ENCODE assay signal across 10 cellular contexts in the genomic region with DNA sequence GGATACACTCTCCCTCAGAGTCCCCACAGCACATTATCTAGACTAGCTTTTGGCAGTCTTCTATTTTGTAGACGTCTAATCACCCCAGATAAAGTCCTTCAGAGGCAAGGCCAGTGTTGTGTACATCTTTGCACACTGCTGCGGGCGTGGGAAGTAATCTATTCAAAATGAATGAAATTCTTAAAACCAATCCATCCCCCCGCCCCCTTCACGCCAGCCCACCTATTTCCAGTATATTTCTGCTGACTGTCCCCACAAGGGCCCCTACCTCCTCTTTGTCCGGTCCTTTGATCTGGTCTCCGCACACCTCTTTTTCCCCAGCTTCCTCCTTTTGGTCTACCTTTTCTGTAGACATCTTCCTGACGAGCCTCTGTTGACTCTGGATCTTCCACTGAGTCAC. TPM values are rescaled to one million over a fixed set of nuclear protein-coding genes. Genes with fewer than 3 reads are reported as not detected.
DNase-seq lines count a peak whose midpoint lies in the region; ATAC-seq, FAIRE-seq and TF ChIP-seq lines count a peak whose summit lies in the region.
"Had no signal": no experiment of that assay in that cellular context is flagged by ENCODE, and none has a peak within 500 bp of the region (broad histone marks: within the 10 kb centered on the region; RNA-seq: fewer than 3 reads in every experiment).

No MANE protein-coding gene starts in this region.

- H3K9me3 ChIP-seq in HepG2 (ENCODE audit: low read length) (no peaks in the 10 kb centered on the region), subcutaneous abdominal adipose tissue (ENCODE audit: control insufficient read depth in 5 of 5, low read length in 5 of 5) (no peaks in the 10 kb centered on the region)

- H3K27ac ChIP-seq in angular gyrus (ENCODE audit: low read depth, low read length): peak overlapping the region; percentile 97
- peak overlapping the region; percentile 49 for H3K27ac ChIP-seq in HepG2 (ENCODE audit: extremely low read length, insufficient read depth, low read length)
- peak overlapping the region; percentile 41 for H3K27ac ChIP-seq in subcutaneous abdominal adipose tissue (ENCODE audit: low read depth, low read length)

- no peak for TF ChIP-seq CTCF in HepG2 (CRISPR knock-in tag; IDR thresholded peaks at IDR 0.05)

- H3K9me3 Mint-ChIP-seq in T-helper 2 cell treated with Interferon-gamma antibody and Interleukin-4, amounts not matched to agents 5 μg/mL and 100 μg/mL, for 36 hours: no peaks in the 10 kb centered on the region

- no peak for FAIRE-seq in HepG2 (lab: Jason Lieb, UNC)

- H3K4me1 Mint-ChIP-seq in T-helper 2 cell treated with Interferon-gamma antibody and Interleukin-4, amounts not matched to agents 5 μg/mL and 100 μg/mL, for 36 hours (ENCODE audit: low read depth): peaks cover 38% of the 10 kb centered on the region

- H3K4me3 ChIP-seq in HepG2 (replicated peaks in 1 of 3; ENCODE audit: insufficient read depth in 1 of 3, low read depth in 2 of 3, low read length in 3 of 3): no peak overlapping the region; a peak in 1 of 6 replicates
- peak overlapping the region; percentile 51 to 85 (median 80) for H3K4me3 ChIP-seq in subcutaneous abdominal adipose tissue (ENCODE audit: low read depth in 1 of 5, low read length in 5 of 5)

- peaks cover 6% of the 10 kb centered on the region; the same call in 1 of the 2 replicates for H4K20me1 ChIP-seq in HepG2 (ENCODE audit: insufficient read depth, low read length)

- POLR2A ChIA-PET in HepG2 (lab: Yijun Ruan, JAX): interaction anchor here (0.7 to 4.3 kb wide), 18 partner anchors 11 to 135 kb away, joined by 3 to 27 read pairs (median 4); a partner anchor contains a TSS

- 95% methylated on average over 8 of the region's 8 CpGs for WGBS in HepG2 (ENCODE audit: low lambda C conversion rate)

- BruUV-seq in HepG2 (replicated peaks; lab: Mats Ljungman, UMichigan): no TSS peak

- no peak overlapping the region for H3K9ac ChIP-seq in HepG2 (ENCODE audit: insufficient read depth, low read depth, low read length)
- peak overlapping the region in 2 of 5 donors; percentile 35 to 48 for H3K9ac ChIP-seq in subcutaneous abdominal adipose tissue (ENCODE audit: low read length in 5 of 5)

- no peak for TF ChIP-seq RAD21 in HepG2 (CRISPR knock-in tag; IDR thresholded peaks at IDR 0.05)

- CTCF ChIA-PET in HepG2 (lab: Yijun Ruan, JAX; ENCODE audit: low intra/inter-chr PET ratio, low total read pairs): no interaction called here

- no peak for DNase-seq in T-helper 2 cell treated with Interferon-gamma antibody and Interleukin-4, amounts not matched to agents 5 μg/mL and 100 μg/mL, for 36 hours (ENCODE audit: low spot score)
- DNase-seq in T-helper 2 cell: no peak
- DNase-seq in HepG2 (ENCODE audit: low spot score): no peak
- DNase-seq in iPS-NIHi7 (ENCODE audit: extremely low spot score): no peak

- H3K27me3 ChIP-seq in HepG2 (ENCODE audit: control insufficient read depth in 1 of 2, insufficient read depth in 2 of 2, low read length in 2 of 2) (no peaks in the 10 kb centered on the region), subcutaneous abdominal adipose tissue (ENCODE audit: control insufficient read depth in 5 of 5, insufficient read depth in 4 of 5, low read length in 5 of 5) (no peaks in the 10 kb centered on the region)

- peaks cover 26% of the 10 kb centered on the region for H3K36me3 Mint-ChIP-seq in T-helper 2 cell treated with Interferon-gamma antibody and Interleukin-4, amounts not matched to agents 5 μg/mL and 100 μg/mL, for 36 hours (ENCODE audit: low read depth)

- peak overlapping the region; percentile 41 for H3K4me3 Mint-ChIP-seq in T-helper 2 cell treated with Interferon-gamma antibody and Interleukin-4, amounts not matched to agents 5 μg/mL and 100 μg/mL, for 36 hours

- TF ChIP-seq POLR2A in HepG2 (IDR thresholded peaks at IDR 0.05; ENCODE audit: insufficient read depth in 1 of 2, low read depth in 2 of 2, low read length in 2 of 2): no peak

- in situ Hi-C loops in HepG2 (cut with HindIII; ENCODE audit: extremely low pct_ligation_motif_present, low pct_unique_long_range_greater_than_20kb): loop anchor here (10.0 kb wide), 1 partner anchor 312 kb away; no protein-coding TSS in a partner anchor

- TF ChIP-seq EP300 in HepG2 (IDR thresholded peaks at IDR 0.05; ENCODE audit: low read depth in 2 of 2, low read length in 2 of 2) (no peak), HepG2 (CRISPR knock-in tag; IDR thresholded peaks at IDR 0.05; ENCODE audit: borderline replicate concordance) (no peak)

- H3K27ac Mint-ChIP-seq in T-helper 2 cell treated with Interferon-gamma antibody and Interleukin-4, amounts not matched to agents 5 μg/mL and 100 μg/mL, for 36 hours: peak overlapping the region; percentile 38

- H3K27me3 Mint-ChIP-seq in T-helper 2 cell treated with Interferon-gamma antibody and Interleukin-4, amounts not matched to agents 5 μg/mL and 100 μg/mL, for 36 hours (ENCODE audit: low read depth): no peaks in the 10 kb centered on the region

- H3K4me1 ChIP-seq in HepG2 (ENCODE audit: insufficient read depth, low read length) (peaks cover 18% of the 10 kb centered on the region), subcutaneous abdominal adipose tissue (ENCODE audit: control insufficient read depth in 5 of 5, insufficient read depth in 5 of 5, low read length in 5 of 5) (peaks cover 4 to 45% (median 36%) of the 10 kb centered on the region in 5 donors)

- H2AFZ ChIP-seq in HepG2 (ENCODE audit: low read length): no peak overlapping the region

- intact Hi-C loops in HepG2 (cut with micrococcal nuclease; ENCODE audit: unreplicated experiment): no loop called here

- H3K36me3 ChIP-seq in HepG2 (replicated peaks in 1 of 2; ENCODE audit: control insufficient read depth in 1 of 2, insufficient read depth in 2 of 2, low read length in 2 of 2) (peaks cover 9 to 34% of the 10 kb centered on the region in 2 experiments), subcutaneous abdominal adipose tissue (ENCODE audit: control insufficient read depth in 5 of 5, insufficient read depth in 5 of 5, low read length in 5 of 5) (peaks cover 0 to 14% (median 11%) of the 10 kb centered on the region in 5 donors)

- H3K4me2 ChIP-seq in HepG2 (ENCODE audit: low read depth, low read length): peak overlapping the region; percentile 99; the same call in 1 of the 2 replicates

- no peaks in the 10 kb centered on the region for H3K79me2 ChIP-seq in HepG2 (ENCODE audit: insufficient read depth, low read length)

- ATAC-seq in HepG2 (no peak), GM21576 (IDR thresholded peaks at IDR 0.05; ENCODE audit: unreplicated experiment) (no peak), HG03025 (IDR thresholded peaks at IDR 0.05; ENCODE audit: low FRiP score, unreplicated experiment) (no peak)

RNA-seq across cellular contexts. Expression of a gene that starts 0.4 kb away (rescaled TPM):
- 10.2 and 21.1 TPM in 2 replicates for total RNA-seq in HepG2 (2016; rRNA removed; fragmentation: Illumina TruSeq; extraction: Trizol)
- total RNA-seq in HepG2 (2016; cell fraction: cytosol; rRNA removed; fragmentation: Illumina TruSeq; extraction: Trizol; ENCODE audit: low read depth): 22.3 and 24.6 TPM in 2 replicates
- total RNA-seq in HepG2 (2016; cell fraction: insoluble cytoplasmic fraction; rRNA removed; fragmentation: Illumina TruSeq; extraction: Trizol): 11.3 and 25.7 TPM in 2 replicates
- 23.1 and 36.2 TPM in 2 replicates for total RNA-seq in HepG2 (2016; cell fraction: membrane; rRNA removed; fragmentation: Illumina TruSeq; extraction: Trizol)
- total RNA-seq in HepG2 (2016; cell fraction: nucleus; rRNA removed; fragmentation: Illumina TruSeq; extraction: Trizol): 24.8 and 30.8 TPM in 2 replicates
- polyA plus RNA-seq in HepG2 (2011; rRNA removed): 19.5 and 22.6 TPM in 2 replicates
- 6.9 and 14.1 TPM in 2 replicates for polyA plus RNA-seq in HepG2 (2011; cell fraction: cytosol; rRNA removed)
- polyA plus RNA-seq in HepG2 (2011; cell fraction: nucleus; rRNA removed): 100 and 124 TPM in 2 replicates
- 6.1 and 12.6 TPM in 2 replicates for polyA plus RNA-seq in HepG2 (2012)
- 18.4 and 24.3 TPM in 2 replicates for polyA plus RNA-seq in HepG2 (2016; cell fraction: cytosol; fragmentation: Illumina TruSeq; extraction: Trizol; ENCODE audit: low read depth)
- polyA plus RNA-seq in HepG2 (2016; cell fraction: insoluble cytoplasmic fraction; fragmentation: Illumina TruSeq; extraction: Trizol; ENCODE audit: low read depth): 6.2 and 10.5 TPM in 2 replicates
- 18.9 and 31.1 TPM in 2 replicates for polyA plus RNA-seq in HepG2 (2016; cell fraction: membrane; fragmentation: Illumina TruSeq; extraction: Trizol; ENCODE audit: low read depth)
- 52.6 and 66.2 TPM in 2 replicates for polyA plus RNA-seq in HepG2 (2016; cell fraction: nucleus; fragmentation: Illumina TruSeq; extraction: Trizol; ENCODE audit: insufficient read depth, low read depth)
- polyA minus RNA-seq in HepG2 (2011; rRNA and poly(A)+ RNA removed; ENCODE audit: low replicate concordance): 26.7 and 143 TPM in 2 replicates
- 4.2 and 4.5 TPM in 2 replicates for polyA minus RNA-seq in HepG2 (2011; cell fraction: cytosol; rRNA and poly(A)+ RNA removed)
- 29.2 and 31.8 TPM in 2 replicates for polyA minus RNA-seq in HepG2 (2011; cell fraction: nucleus; rRNA and poly(A)+ RNA removed)

RNA-seq across cellular contexts. Expression of a gene that starts 0.6 kb away (rescaled TPM):
- total RNA-seq in HepG2 (2016; rRNA removed; fragmentation: Illumina TruSeq; extraction: Trizol): not detected in 2 replicates
- total RNA-seq in HepG2 (2016; cell fraction: cytosol; rRNA removed; fragmentation: Illumina TruSeq; extraction: Trizol; ENCODE audit: low read depth): not detected in 2 replicates
- total RNA-seq in HepG2 (2016; cell fraction: insoluble cytoplasmic fraction; rRNA removed; fragmentation: Illumina TruSeq; extraction: Trizol): not detected in 2 replicates
- not detected in 2 replicates for total RNA-seq in HepG2 (2016; cell fraction: membrane; rRNA removed; fragmentation: Illumina TruSeq; extraction: Trizol)
- total RNA-seq in HepG2 (2016; cell fraction: nucleus; rRNA removed; fragmentation: Illumina TruSeq; extraction: Trizol): not detected in 2 replicates
- polyA plus RNA-seq in HepG2 (2011; rRNA removed): not detected in 2 replicates
- not detected in 2 replicates for polyA plus RNA-seq in HepG2 (2011; cell fraction: cytosol; rRNA removed)
- polyA plus RNA-seq in HepG2 (2011; cell fraction: nucleus; rRNA removed): not detected in 2 replicates
- polyA plus RNA-seq in HepG2 (2012): 1.0 and 1.8 TPM in 2 replicates
- not detected in 2 replicates for polyA plus RNA-seq in HepG2 (2016; cell fraction: cytosol; fragmentation: Illumina TruSeq; extraction: Trizol; ENCODE audit: low read depth)
- not detected in 2 replicates for polyA plus RNA-seq in HepG2 (2016; cell fraction: insoluble cytoplasmic fraction; fragmentation: Illumina TruSeq; extraction: Trizol; ENCODE audit: low read depth)
- not detected in 2 replicates for polyA plus RNA-seq in HepG2 (2016; cell fraction: membrane; fragmentation: Illumina TruSeq; extraction: Trizol; ENCODE audit: low read depth)
- polyA plus RNA-seq in HepG2 (2016; cell fraction: nucleus; fragmentation: Illumina TruSeq; extraction: Trizol; ENCODE audit: insufficient read depth, low read depth): not detected in 2 replicates
- 0.23 TPM in 1 of 2 replicates, not detected in the other for polyA minus RNA-seq in HepG2 (2011; rRNA and poly(A)+ RNA removed; ENCODE audit: low replicate concordance)
- polyA minus RNA-seq in HepG2 (2011; cell fraction: cytosol; rRNA and poly(A)+ RNA removed): not detected in 2 replicates
- not detected in 2 replicates for polyA minus RNA-seq in HepG2 (2011; cell fraction: nucleus; rRNA and poly(A)+ RNA removed)
- total RNA-seq: aorta had no signal
- polyA plus RNA-seq: AG04450 had no signal

RNA-seq across cellular contexts. Expression of a gene that starts 17.5 kb away (rescaled TPM):
- total RNA-seq in HepG2 (2016; rRNA removed; fragmentation: Illumina TruSeq; extraction: Trizol): 0.11 TPM in 1 of 2 replicates, not detected in the other
- total RNA-seq in HepG2 (2016; cell fraction: cytosol; rRNA removed; fragmentation: Illumina TruSeq; extraction: Trizol; ENCODE audit: low read depth): not detected in 2 replicates
- 0.13 TPM in 1 of 2 replicates, not detected in the other for total RNA-seq in HepG2 (2016; cell fraction: insoluble cytoplasmic fraction; rRNA removed; fragmentation: Illumina TruSeq; extraction: Trizol)
- 0.09 TPM in 1 of 2 replicates, not detected in the other for total RNA-seq in HepG2 (2016; cell fraction: membrane; rRNA removed; fragmentation: Illumina TruSeq; extraction: Trizol)
- 0.25 and 0.28 TPM in 2 replicates for total RNA-seq in HepG2 (2016; cell fraction: nucleus; rRNA removed; fragmentation: Illumina TruSeq; extraction: Trizol)
- 0.04 TPM in 1 of 2 replicates, not detected in the other for polyA plus RNA-seq in HepG2 (2011; rRNA removed)
- polyA plus RNA-seq in HepG2 (2011; cell fraction: cytosol; rRNA removed): not detected in 2 replicates
- polyA plus RNA-seq in HepG2 (2011; cell fraction: nucleus; rRNA removed): 0.17 and 0.45 TPM in 2 replicates
- not detected in 2 replicates for polyA plus RNA-seq in HepG2 (2012)
- polyA plus RNA-seq in HepG2 (2016; cell fraction: cytosol; fragmentation: Illumina TruSeq; extraction: Trizol; ENCODE audit: low read depth): not detected in 2 replicates
- polyA plus RNA-seq in HepG2 (2016; cell fraction: insoluble cytoplasmic fraction; fragmentation: Illumina TruSeq; extraction: Trizol; ENCODE audit: low read depth): not detected in 2 replicates
- polyA plus RNA-seq in HepG2 (2016; cell fraction: membrane; fragmentation: Illumina TruSeq; extraction: Trizol; ENCODE audit: low read depth): not detected in 2 replicates
- polyA plus RNA-seq in HepG2 (2016; cell fraction: nucleus; fragmentation: Illumina TruSeq; extraction: Trizol; ENCODE audit: insufficient read depth, low read depth): 0.18 TPM in 1 of 2 replicates, not detected in the other
- 0.28 and 0.70 TPM in 2 replicates for polyA minus RNA-seq in HepG2 (2011; rRNA and poly(A)+ RNA removed; ENCODE audit: low replicate concordance)
- not detected in 2 replicates for polyA minus RNA-seq in HepG2 (2011; cell fraction: cytosol; rRNA and poly(A)+ RNA removed)
- 0.87 and 1.5 TPM in 2 replicates for polyA minus RNA-seq in HepG2 (2011; cell fraction: nucleus; rRNA and poly(A)+ RNA removed)

RNA-seq across cellular contexts. Expression of a gene that starts 20.4 kb away (rescaled TPM):
- 8.4 and 9.6 TPM in 2 replicates for total RNA-seq in HepG2 (2016; rRNA removed; fragmentation: Illumina TruSeq; extraction: Trizol)
- 1.1 and 1.6 TPM in 2 replicates for total RNA-seq in HepG2 (2016; cell fraction: cytosol; rRNA removed; fragmentation: Illumina TruSeq; extraction: Trizol; ENCODE audit: low read depth)
- total RNA-seq in HepG2 (2016; cell fraction: insoluble cytoplasmic fraction; rRNA removed; fragmentation: Illumina TruSeq; extraction: Trizol): 7.9 and 8.9 TPM in 2 replicates
- total RNA-seq in HepG2 (2016; cell fraction: membrane; rRNA removed; fragmentation: Illumina TruSeq; extraction: Trizol): 3.2 and 4.1 TPM in 2 replicates
- 13.5 and 13.7 TPM in 2 replicates for total RNA-seq in HepG2 (2016; cell fraction: nucleus; rRNA removed; fragmentation: Illumina TruSeq; extraction: Trizol)
- 9.6 TPM in 2 replicates for polyA plus RNA-seq in HepG2 (2011; rRNA removed)
- polyA plus RNA-seq in HepG2 (2011; cell fraction: cytosol; rRNA removed): 4.2 and 5.2 TPM in 2 replicates
- 16.3 and 19.6 TPM in 2 replicates for polyA plus RNA-seq in HepG2 (2011; cell fraction: nucleus; rRNA removed)
- polyA plus RNA-seq in HepG2 (2012): 18.1 and 29.9 TPM in 2 replicates
- 1.7 and 2.2 TPM in 2 replicates for polyA plus RNA-seq in HepG2 (2016; cell fraction: cytosol; fragmentation: Illumina TruSeq; extraction: Trizol; ENCODE audit: low read depth)
- 32.0 and 38.8 TPM in 2 replicates for polyA plus RNA-seq in HepG2 (2016; cell fraction: insoluble cytoplasmic fraction; fragmentation: Illumina TruSeq; extraction: Trizol; ENCODE audit: low read depth)
- 5.2 and 6.2 TPM in 2 replicates for polyA plus RNA-seq in HepG2 (2016; cell fraction: membrane; fragmentation: Illumina TruSeq; extraction: Trizol; ENCODE audit: low read depth)
- 36.3 and 36.5 TPM in 2 replicates for polyA plus RNA-seq in HepG2 (2016; cell fraction: nucleus; fragmentation: Illumina TruSeq; extraction: Trizol; ENCODE audit: insufficient read depth, low read depth)
- 7.7 and 18.1 TPM in 2 replicates for polyA minus RNA-seq in HepG2 (2011; rRNA and poly(A)+ RNA removed; ENCODE audit: low replicate concordance)
- polyA minus RNA-seq in HepG2 (2011; cell fraction: cytosol; rRNA and poly(A)+ RNA removed): 6.1 and 6.7 TPM in 2 replicates
- polyA minus RNA-seq in HepG2 (2011; cell fraction: nucleus; rRNA and poly(A)+ RNA removed): 24.2 and 25.9 TPM in 2 replicates

RNA-seq across cellular contexts. Expression of a gene that starts 21.4 kb away (rescaled TPM):
- 36.4 and 42.5 TPM in 2 replicates for total RNA-seq in HepG2 (2016; rRNA removed; fragmentation: Illumina TruSeq; extraction: Trizol)
- total RNA-seq in HepG2 (2016; cell fraction: cytosol; rRNA removed; fragmentation: Illumina TruSeq; extraction: Trizol; ENCODE audit: low read depth): 24.6 and 27.3 TPM in 2 replicates
- total RNA-seq in HepG2 (2016; cell fraction: insoluble cytoplasmic fraction; rRNA removed; fragmentation: Illumina TruSeq; extraction: Trizol): 34.2 and 43.0 TPM in 2 replicates
- total RNA-seq in HepG2 (2016; cell fraction: membrane; rRNA removed; fragmentation: Illumina TruSeq; extraction: Trizol): 29.0 and 29.6 TPM in 2 replicates
- total RNA-seq in HepG2 (2016; cell fraction: nucleus; rRNA removed; fragmentation: Illumina TruSeq; extraction: Trizol): 18.6 and 23.5 TPM in 2 replicates
- polyA plus RNA-seq in HepG2 (2011; rRNA removed): 28.0 and 29.1 TPM in 2 replicates
- polyA plus RNA-seq in HepG2 (2011; cell fraction: cytosol; rRNA removed): 22.8 and 26.1 TPM in 2 replicates
- polyA plus RNA-seq in HepG2 (2011; cell fraction: nucleus; rRNA removed): 14.1 and 20.3 TPM in 2 replicates
- polyA plus RNA-seq in HepG2 (2012): 23.9 and 33.1 TPM in 2 replicates
- polyA plus RNA-seq in HepG2 (2016; cell fraction: cytosol; fragmentation: Illumina TruSeq; extraction: Trizol; ENCODE audit: low read depth): 13.1 and 13.2 TPM in 2 replicates
- 48.5 and 50.3 TPM in 2 replicates for polyA plus RNA-seq in HepG2 (2016; cell fraction: insoluble cytoplasmic fraction; fragmentation: Illumina TruSeq; extraction: Trizol; ENCODE audit: low read depth)
- 18.0 and 18.5 TPM in 2 replicates for polyA plus RNA-seq in HepG2 (2016; cell fraction: membrane; fragmentation: Illumina TruSeq; extraction: Trizol; ENCODE audit: low read depth)
- 41.9 and 45.0 TPM in 2 replicates for polyA plus RNA-seq in HepG2 (2016; cell fraction: nucleus; fragmentation: Illumina TruSeq; extraction: Trizol; ENCODE audit: insufficient read depth, low read depth)
- 17.4 and 47.6 TPM in 2 replicates for polyA minus RNA-seq in HepG2 (2011; rRNA and poly(A)+ RNA removed; ENCODE audit: low replicate concordance)
- polyA minus RNA-seq in HepG2 (2011; cell fraction: cytosol; rRNA and poly(A)+ RNA removed): 13.7 and 15.7 TPM in 2 replicates
- 12.1 and 14.8 TPM in 2 replicates for polyA minus RNA-seq in HepG2 (2011; cell fraction: nucleus; rRNA and poly(A)+ RNA removed)

Comparison
In these comparisons a context has a peak if more than half of its experiments do, and no peak if none do; other contexts are left out.
1. H3K27ac ChIP-seq: peak in every context shown above with its lines; median percentile 97 in angular gyrus; 49 in HepG2; 41 in subcutaneous abdominal adipose tissue.
2. H3K4me3 ChIP-seq: peak in subcutaneous abdominal adipose tissue (5 of 5); none in HepG2 (0 of 3).